In genomic region chr12:132766380-132767085, GRCh38 we compare ENCODE assay signal across 2 cellular contexts.
TF ChIP-seq lines count a peak whose summit lies in the region.

No MANE protein-coding gene starts in this region.

TF ChIP-seq in K562, 482 proteins besides CTCF, POLR2A, EP300 and RAD21 (continued from another document and continues in another):
- TF ChIP-seq BRF1 (IDR thresholded peaks at IDR 0.05; ENCODE audit: borderline replicate concordance, extremely low read depth, insufficient read length) (no peak), KDM5B (IDR thresholded peaks at IDR 0.05; ENCODE audit: insufficient replicate concordance, low read depth, low read length) (no peak), ZFP30 (CRISPR knock-in tag; IDR thresholded peaks at IDR 0.05; ENCODE audit: borderline replicate concordance) (no peak), PBX2 (CRISPR knock-in tag; IDR thresholded peaks at IDR 0.05; ENCODE audit: low read depth) (no peak), PBX2 (tag; conservative IDR thresholded peaks at IDR 0.05; ENCODE audit: low read depth) (peak; percentile 72), FOXA3 (CRISPR knock-in tag; conservative IDR thresholded peaks at IDR 0.05 in 1 of 2, IDR thresholded peaks at IDR 0.05 in 1 of 2) (no peak), E2F8 (IDR thresholded peaks at IDR 0.05; ENCODE audit: low read depth, partially characterized antibody) (no peak), ELF1 (tag; IDR thresholded peaks at IDR 0.05) (peak; percentile 59), NFE2 (IDR thresholded peaks at IDR 0.05; ENCODE audit: low read depth) (no peak), NEUROD1 (IDR thresholded peaks at IDR 0.05; ENCODE audit: borderline replicate concordance, low read depth, low read length, partially characterized antibody) (no peak), HDAC8 (tag; IDR thresholded peaks at IDR 0.05) (no peak), SPI1 (IDR thresholded peaks at IDR 0.05; ENCODE audit: borderline replicate concordance, low read depth, low read length) (peak; percentile 51; the same call in 1 of the 2 replicates), ZNF277 (CRISPR knock-in tag; IDR thresholded peaks at IDR 0.05; ENCODE audit: borderline replicate concordance) (no peak), UBTF (IDR thresholded peaks at IDR 0.05; ENCODE audit: borderline replicate concordance in 1 of 2, low read depth in 2 of 2, low read length in 2 of 2) (0 out of 4 replicates have a peak, but pooled peaks of 1 of the 2 experiments have one; percentile 30), DACH1 (IDR thresholded peaks at IDR 0.05; ENCODE audit: partially characterized antibody) (no peak), PCBP1 (IDR thresholded peaks at IDR 0.05; ENCODE audit: low read depth, low read length, poor library complexity, severe bottlenecking) (no peak), NCOA6 (IDR thresholded peaks at IDR 0.05) (no peak), GTF2F1 (IDR thresholded peaks at IDR 0.05; ENCODE audit: low read depth, low read length) (no peak)
- TF ChIP-seq, protein P1, sequence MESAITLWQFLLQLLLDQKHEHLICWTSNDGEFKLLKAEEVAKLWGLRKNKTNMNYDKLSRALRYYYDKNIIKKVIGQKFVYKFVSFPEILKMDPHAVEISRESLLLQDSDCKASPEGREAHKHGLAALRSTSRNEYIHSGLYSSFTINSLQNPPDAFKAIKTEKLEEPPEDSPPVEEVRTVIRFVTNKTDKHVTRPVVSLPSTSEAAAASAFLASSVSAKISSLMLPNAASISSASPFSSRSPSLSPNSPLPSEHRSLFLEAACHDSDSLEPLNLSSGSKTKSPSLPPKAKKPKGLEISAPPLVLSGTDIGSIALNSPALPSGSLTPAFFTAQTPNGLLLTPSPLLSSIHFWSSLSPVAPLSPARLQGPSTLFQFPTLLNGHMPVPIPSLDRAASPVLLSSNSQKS (CRISPR knock-in tag; IDR thresholded peaks at IDR 0.05) = no peak

TF ChIP-seq in liver, 16 proteins besides CTCF, POLR2A, EP300 and RAD21:
- TF ChIP-seq, protein P2, sequence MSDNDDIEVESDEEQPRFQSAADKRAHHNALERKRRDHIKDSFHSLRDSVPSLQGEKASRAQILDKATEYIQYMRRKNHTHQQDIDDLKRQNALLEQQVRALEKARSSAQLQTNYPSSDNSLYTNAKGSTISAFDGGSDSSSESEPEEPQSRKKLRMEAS (IDR thresholded peaks at IDR 0.05) = no peak
- no peak for TF ChIP-seq ATF3 (IDR thresholded peaks at IDR 0.05)
- no peak for TF ChIP-seq JUND (IDR thresholded peaks at IDR 0.05)
- TF ChIP-seq, protein P3, sequence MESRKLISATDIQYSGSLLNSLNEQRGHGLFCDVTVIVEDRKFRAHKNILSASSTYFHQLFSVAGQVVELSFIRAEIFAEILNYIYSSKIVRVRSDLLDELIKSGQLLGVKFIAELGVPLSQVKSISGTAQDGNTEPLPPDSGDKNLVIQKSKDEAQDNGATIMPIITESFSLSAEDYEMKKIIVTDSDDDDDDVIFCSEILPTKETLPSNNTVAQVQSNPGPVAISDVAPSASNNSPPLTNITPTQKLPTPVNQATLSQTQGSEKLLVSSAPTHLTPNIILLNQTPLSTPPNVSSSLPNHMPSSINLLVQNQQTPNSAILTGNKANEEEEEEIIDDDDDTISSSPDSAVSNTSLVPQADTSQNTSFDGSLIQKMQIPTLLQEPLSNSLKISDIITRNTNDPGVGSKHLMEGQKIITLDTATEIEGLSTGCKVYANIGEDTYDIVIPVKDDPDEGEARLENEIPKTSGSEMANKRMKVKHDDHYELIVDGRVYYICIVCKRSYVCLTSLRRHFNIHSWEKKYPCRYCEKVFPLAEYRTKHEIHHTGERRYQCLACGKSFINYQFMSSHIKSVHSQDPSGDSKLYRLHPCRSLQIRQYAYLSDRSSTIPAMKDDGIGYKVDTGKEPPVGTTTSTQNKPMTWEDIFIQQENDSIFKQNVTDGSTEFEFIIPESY (IDR thresholded peaks at IDR 0.05) = no peak
- TF ChIP-seq, protein P4, sequence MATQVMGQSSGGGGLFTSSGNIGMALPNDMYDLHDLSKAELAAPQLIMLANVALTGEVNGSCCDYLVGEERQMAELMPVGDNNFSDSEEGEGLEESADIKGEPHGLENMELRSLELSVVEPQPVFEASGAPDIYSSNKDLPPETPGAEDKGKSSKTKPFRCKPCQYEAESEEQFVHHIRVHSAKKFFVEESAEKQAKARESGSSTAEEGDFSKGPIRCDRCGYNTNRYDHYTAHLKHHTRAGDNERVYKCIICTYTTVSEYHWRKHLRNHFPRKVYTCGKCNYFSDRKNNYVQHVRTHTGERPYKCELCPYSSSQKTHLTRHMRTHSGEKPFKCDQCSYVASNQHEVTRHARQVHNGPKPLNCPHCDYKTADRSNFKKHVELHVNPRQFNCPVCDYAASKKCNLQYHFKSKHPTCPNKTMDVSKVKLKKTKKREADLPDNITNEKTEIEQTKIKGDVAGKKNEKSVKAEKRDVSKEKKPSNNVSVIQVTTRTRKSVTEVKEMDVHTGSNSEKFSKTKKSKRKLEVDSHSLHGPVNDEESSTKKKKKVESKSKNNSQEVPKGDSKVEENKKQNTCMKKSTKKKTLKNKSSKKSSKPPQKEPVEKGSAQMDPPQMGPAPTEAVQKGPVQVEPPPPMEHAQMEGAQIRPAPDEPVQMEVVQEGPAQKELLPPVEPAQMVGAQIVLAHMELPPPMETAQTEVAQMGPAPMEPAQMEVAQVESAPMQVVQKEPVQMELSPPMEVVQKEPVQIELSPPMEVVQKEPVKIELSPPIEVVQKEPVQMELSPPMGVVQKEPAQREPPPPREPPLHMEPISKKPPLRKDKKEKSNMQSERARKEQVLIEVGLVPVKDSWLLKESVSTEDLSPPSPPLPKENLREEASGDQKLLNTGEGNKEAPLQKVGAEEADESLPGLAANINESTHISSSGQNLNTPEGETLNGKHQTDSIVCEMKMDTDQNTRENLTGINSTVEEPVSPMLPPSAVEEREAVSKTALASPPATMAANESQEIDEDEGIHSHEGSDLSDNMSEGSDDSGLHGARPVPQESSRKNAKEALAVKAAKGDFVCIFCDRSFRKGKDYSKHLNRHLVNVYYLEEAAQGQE (IDR thresholded peaks at IDR 0.05) = no peak
- peak; percentile 24 for TF ChIP-seq YY1 (IDR thresholded peaks at IDR 0.05)
- no peak for TF ChIP-seq RXRA (IDR thresholded peaks at IDR 0.05)
- no peak for TF ChIP-seq HNF4G (IDR thresholded peaks at IDR 0.05)
- TF ChIP-seq GABPA (IDR thresholded peaks at IDR 0.05 in 1 of 2, conservative IDR thresholded peaks at IDR 0.05 in 1 of 2) = peak; percentile 70 to 71
- no peak for TF ChIP-seq HNF4A (conservative IDR thresholded peaks at IDR 0.05)
- TF ChIP-seq EGR1 (IDR thresholded peaks at IDR 0.05; ENCODE audit: low read depth in 2 of 2) = no peak
- peak; percentile 36 for TF ChIP-seq NR2F2 (IDR thresholded peaks at IDR 0.05)
- TF ChIP-seq SP1 (IDR thresholded peaks at IDR 0.05) = peak; percentile 38
- no peak for TF ChIP-seq FOXA1 (IDR thresholded peaks at IDR 0.05)
- TF ChIP-seq FOXA2 (IDR thresholded peaks at IDR 0.05) = no peak
- no peak for TF ChIP-seq TAF1 (conservative IDR thresholded peaks at IDR 0.05)
